ENCODE assay signal across 2 cellular contexts in genomic region chrX:107742754-107743191, GRCh38.
TF ChIP-seq lines count a peak whose summit lies in the region.

No MANE protein-coding gene starts in this region.

TF ChIP-seq in A549, 52 proteins besides CTCF, POLR2A, EP300 and RAD21:
- TF ChIP-seq HOXB5 (CRISPR knock-in tag; IDR thresholded peaks at IDR 0.05) = no peak
- no peak for TF ChIP-seq RARB (CRISPR knock-in tag; IDR thresholded peaks at IDR 0.05)
- no peak for TF ChIP-seq CBX2 (IDR thresholded peaks at IDR 0.05; ENCODE audit: borderline replicate concordance, low read depth)
- TF ChIP-seq FOXS1 (CRISPR knock-in tag; IDR thresholded peaks at IDR 0.05) = no peak
- no peak for TF ChIP-seq HES2 (IDR thresholded peaks at IDR 0.05)
- no peak for TF ChIP-seq BHLHE40 (IDR thresholded peaks at IDR 0.05; ENCODE audit: low read depth, low read length)
- no peak for TF ChIP-seq FOSL2 (IDR thresholded peaks at IDR 0.05)
- no peak for TF ChIP-seq FOSL2 (CRISPR knock-in tag; IDR thresholded peaks at IDR 0.05)
TF ChIP-seq in A549: peak in this region for 0.

TF ChIP-seq in H1, 55 proteins besides CTCF, POLR2A, EP300 and RAD21:
- TF ChIP-seq ATF2 (IDR thresholded peaks at IDR 0.05; ENCODE audit: low read length) = no peak
- no peak for TF ChIP-seq TBP (IDR thresholded peaks at IDR 0.05; ENCODE audit: low read depth, low read length)
- no peak for TF ChIP-seq SP4 (IDR thresholded peaks at IDR 0.05; ENCODE audit: low read length)
- TF ChIP-seq NANOG (IDR thresholded peaks at IDR 0.05; ENCODE audit: insufficient read depth, low read depth, low read length, poor library complexity, severe bottlenecking) = no peak
- TF ChIP-seq, protein P1, sequence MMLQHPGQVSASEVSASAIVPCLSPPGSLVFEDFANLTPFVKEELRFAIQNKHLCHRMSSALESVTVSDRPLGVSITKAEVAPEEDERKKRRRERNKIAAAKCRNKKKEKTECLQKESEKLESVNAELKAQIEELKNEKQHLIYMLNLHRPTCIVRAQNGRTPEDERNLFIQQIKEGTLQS (IDR thresholded peaks at IDR 0.05; ENCODE audit: insufficient read depth, low read depth, low read length) = no peak
- TF ChIP-seq CEBPB (IDR thresholded peaks at IDR 0.05; ENCODE audit: low read depth, low read length) = no peak
- no peak for TF ChIP-seq RFX5 (IDR thresholded peaks at IDR 0.05; ENCODE audit: borderline replicate concordance, low read depth, low read length)
- no peak for TF ChIP-seq HDAC6 (IDR thresholded peaks at IDR 0.05; ENCODE audit: low read depth, low read length)
- no peak for TF ChIP-seq RNF2 (IDR thresholded peaks at IDR 0.05; ENCODE audit: borderline replicate concordance, low read depth, low read length, missing control alignments, poor library complexity, severe bottlenecking)
- no peak for TF ChIP-seq TAF1 (IDR thresholded peaks at IDR 0.05; ENCODE audit: low read depth, low read length)
- TF ChIP-seq CHD2 (IDR thresholded peaks at IDR 0.05; ENCODE audit: low read length) = no peak
- TF ChIP-seq EGR1 (IDR thresholded peaks at IDR 0.05; ENCODE audit: borderline replicate concordance, low read depth, low read length) = no peak
- no peak for TF ChIP-seq BACH1 (IDR thresholded peaks at IDR 0.05; ENCODE audit: low read length)
- no peak for TF ChIP-seq GTF2F1 (IDR thresholded peaks at IDR 0.05; ENCODE audit: borderline replicate concordance, low read depth, low read length)
- no peak for TF ChIP-seq SRF (IDR thresholded peaks at IDR 0.05; ENCODE audit: low read depth, low read length)
- TF ChIP-seq JUND (IDR thresholded peaks at IDR 0.05; ENCODE audit: low read length) = no peak
- no peak for TF ChIP-seq JUN (IDR thresholded peaks at IDR 0.05; ENCODE audit: low read depth, low read length)
- no peak for TF ChIP-seq RXRA (IDR thresholded peaks at IDR 0.05; ENCODE audit: insufficient read depth, low read depth, low read length)
TF ChIP-seq in H1: peak in this region for 0.
